In the genomic region with DNA sequence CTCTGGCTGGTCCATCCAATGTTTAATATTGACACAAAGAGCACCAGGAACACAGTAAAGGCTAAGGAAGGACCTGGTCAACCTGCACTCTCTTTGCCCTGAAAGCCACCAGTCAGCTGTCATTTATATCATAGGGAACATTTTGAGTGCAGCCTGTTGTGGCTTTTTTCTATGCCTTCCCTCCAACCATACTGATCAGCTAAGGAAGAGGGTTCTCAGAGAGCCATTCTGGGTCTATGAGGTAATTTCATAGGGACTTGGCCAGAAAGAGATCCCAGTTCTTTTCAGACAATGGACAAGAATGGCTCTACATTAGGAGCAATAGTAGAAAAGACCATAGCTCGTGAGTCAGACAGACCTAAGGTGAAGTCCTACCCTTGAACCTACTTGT, we compare ENCODE assay signal across 20 cellular contexts.
"Had no signal": no experiment of that assay in that cellular context is flagged by ENCODE, and none has a peak within 500 bp of the region (broad histone marks: within the 10 kb centered on the region; RNA-seq: fewer than 3 reads in every experiment).

No MANE protein-coding gene starts in this region.

- H3K79me2 ChIP-seq: parathyroid adenoma had no signal

- H3K4me3 Mint-ChIP-seq: central memory CD8-positive, alpha-beta T cell; natural killer cell treated with Interleukin-12 subunit alpha and Interleukin-12 subunit beta and Interleukin-15 and Interleukin-18, amount 100 ng/mL, for 72 hours; stimulated activated memory B cell treated with anti-CD40 and anti-IgM and Interleukin-4, amounts not matched to agents 10 μg/mL and 1 μg/mL and 100 μg/mL, for 72 hours; stimulated activated naive CD8-positive, alpha-beta T cell treated with anti-CD3 and anti-CD28 coated beads, Interleukin-15, Interleukin-2, amounts not matched to agents 100 ng/mL and 50 ng/mL, for 24 hours had no signal

- H3K4me3 ChIP-seq: dorsolateral prefrontal cortex, heart left ventricle, prostate gland, tibial artery, upper lobe of right lung had no signal

- H3K9ac ChIP-seq: parathyroid adenoma had no signal

- H3K27me3 ChIP-seq: heart left ventricle, tibial artery, upper lobe of right lung had no signal

- H3K9me3 Mint-ChIP-seq: central memory CD8-positive, alpha-beta T cell; natural killer cell treated with Interleukin-12 subunit alpha and Interleukin-12 subunit beta and Interleukin-15 and Interleukin-18, amount 100 ng/mL, for 72 hours; stimulated activated memory B cell treated with anti-CD40 and anti-IgM and Interleukin-4, amounts not matched to agents 10 μg/mL and 1 μg/mL and 100 μg/mL, for 72 hours; stimulated activated naive CD8-positive, alpha-beta T cell treated with anti-CD3 and anti-CD28 coated beads, Interleukin-15, Interleukin-2, amounts not matched to agents 100 ng/mL and 50 ng/mL, for 24 hours had no signal

- H3K4me1 ChIP-seq: parathyroid adenoma, upper lobe of right lung had no signal

- H3K27ac Mint-ChIP-seq: natural killer cell treated with Interleukin-12 subunit alpha and Interleukin-12 subunit beta and Interleukin-15 and Interleukin-18, amount 100 ng/mL, for 72 hours; stimulated activated memory B cell treated with anti-CD40 and anti-IgM and Interleukin-4, amounts not matched to agents 10 μg/mL and 1 μg/mL and 100 μg/mL, for 72 hours; stimulated activated naive CD8-positive, alpha-beta T cell treated with anti-CD3 and anti-CD28 coated beads, Interleukin-15, Interleukin-2, amounts not matched to agents 100 ng/mL and 50 ng/mL, for 24 hours had no signal

- ATAC-seq: heart left ventricle; left colon; natural killer cell treated with Interleukin-12 subunit alpha and Interleukin-12 subunit beta and Interleukin-15 and Interleukin-18, amount 100 ng/mL, for 72 hours; stimulated activated memory B cell treated with anti-CD40 and anti-IgM and Interleukin-4, amounts not matched to agents 10 μg/mL and 1 μg/mL and 100 μg/mL, for 72 hours; upper lobe of right lung had no signal

- H3K9me3 ChIP-seq: heart left ventricle, prostate gland, tibial artery, upper lobe of right lung had no signal

- H3K27ac ChIP-seq: parathyroid adenoma, prostate gland, tibial artery, upper lobe of right lung had no signal

- H2AFZ ChIP-seq: parathyroid adenoma had no signal

- FAIRE-seq: frontal cortex had no signal

- H3K27me3 Mint-ChIP-seq: central memory CD8-positive, alpha-beta T cell; stimulated activated memory B cell treated with anti-CD40 and anti-IgM and Interleukin-4, amounts not matched to agents 10 μg/mL and 1 μg/mL and 100 μg/mL, for 72 hours; stimulated activated naive CD8-positive, alpha-beta T cell treated with anti-CD3 and anti-CD28 coated beads, Interleukin-15, Interleukin-2, amounts not matched to agents 100 ng/mL and 50 ng/mL, for 24 hours had no signal

- DNase-seq: cortex of kidney; dorsolateral prefrontal cortex; effector CD8-positive, alpha-beta T cell; heart left ventricle; hippocampal formation; left colon; mammary epithelial cell; occipital lobe; stimulated activated CD4-positive, alpha-beta T cell treated with anti-CD3 and anti-CD28 coated beads, Interleukin-15, amount 100 ng/mL, for 24 hours; stimulated activated CD4-positive, alpha-beta T cell treated with anti-CD3 and anti-CD28 coated beads, Interleukin-1b, Interleukin-23, amount 100 ng/mL, for 48 hours; stimulated activated CD4-positive, alpha-beta T cell treated with anti-CD3 and anti-CD28 coated beads, Interleukin-4, amount 100 ng/mL, for 24 hours; tibial artery; upper lobe of right lung had no signal

- H3K4me1 Mint-ChIP-seq: central memory CD8-positive, alpha-beta T cell had no signal

- H3K36me3 ChIP-seq: heart left ventricle, prostate gland, tibial artery, upper lobe of right lung had no signal

- H3K36me3 Mint-ChIP-seq: natural killer cell treated with Interleukin-12 subunit alpha and Interleukin-12 subunit beta and Interleukin-15 and Interleukin-18, amount 100 ng/mL, for 72 hours; stimulated activated memory B cell treated with anti-CD40 and anti-IgM and Interleukin-4, amounts not matched to agents 10 μg/mL and 1 μg/mL and 100 μg/mL, for 72 hours had no signal
